ENCODE assay signal across 13 cellular contexts in genomic region chr2:46074501-46074900, GRCh38.
DNase-seq lines count a peak whose midpoint lies in the region; ATAC-seq, FAIRE-seq and TF ChIP-seq lines count a peak whose summit lies in the region.
"Had no signal": no experiment of that assay in that cellular context is flagged by ENCODE, and none has a peak within 500 bp of the region (broad histone marks: within the 10 kb centered on the region; RNA-seq: fewer than 3 reads in every experiment).

No MANE protein-coding gene starts in this region.

- ATAC-seq in K562, result no peak
- ATAC-seq in GM21367 (IDR thresholded peaks at IDR 0.05; ENCODE audit: unreplicated experiment), result no peak

- H2BK12ac ChIP-seq in neuronal stem cell (ENCODE audit: low read length), result no peak overlapping the region

- no peak for TF ChIP-seq POLR2A in K562 (conservative IDR thresholded peaks at IDR 0.05)

- peak overlapping the region; percentile 22 for H3K27ac ChIP-seq in AG04450 (ENCODE audit: low read depth, low read length)
- no peak overlapping the region for H3K27ac ChIP-seq in K562 (ENCODE audit: extremely low read depth, low read depth, low read length)
- H3K27ac ChIP-seq in neuronal stem cell (replicated peaks; ENCODE audit: low read length), result no peak overlapping the region
- no peak overlapping the region for H3K27ac ChIP-seq in colonic mucosa

- H2AFZ ChIP-seq in K562 (ENCODE audit: low read depth, low read length) (no peak overlapping the region), neuronal stem cell (ENCODE audit: low read length) (no peak overlapping the region)

- H2AK5ac ChIP-seq in neuronal stem cell (ENCODE audit: low read depth, low read length), result no peak overlapping the region

- WGBS in K562 (ENCODE audit: insufficient coverage, low coverage, missing lambda C conversion rate), result 8% methylated on average over 4 of the region's 4 CpGs
- no CpG with 5 or more reads among the region's 4 CpGs for WGBS in neuronal stem cell (ENCODE audit: extremely low coverage in 2 of 2, insufficient read length in 2 of 2, insufficient replicate concordance in 1 of 2), 2 donors

- H3K79me2 ChIP-seq in K562 (ENCODE audit: control insufficient read depth, insufficient read depth, low read length), result no peaks in the 10 kb centered on the region

- H3K4me3 ChIP-seq in AG04450 (ENCODE audit: low read depth, low read length) (peak overlapping the region; percentile 5), K562 (no peak overlapping the region), neuronal stem cell (ENCODE audit: low read length in 2 of 2) (no peak overlapping the region), colonic mucosa (no peak overlapping the region)

- no peak overlapping the region for H4K91ac ChIP-seq in neuronal stem cell (ENCODE audit: low read depth, low read length, poor library complexity)

- CTCF ChIA-PET in AG04450 (lab: Charles Lee), result no interaction called here
- CTCF ChIA-PET in K562 (lab: Yijun Ruan, JAX; ENCODE audit: low intra/inter-chr PET ratio), result no interaction called here

- TF ChIP-seq RAD21 in K562 (CRISPR knock-in tag; conservative IDR thresholded peaks at IDR 0.05 in 1 of 2, IDR thresholded peaks at IDR 0.05 in 1 of 2), result no peak

- H3K14ac ChIP-seq in neuronal stem cell (ENCODE audit: low read length), result no peak overlapping the region

- H3K27me3 ChIP-seq in AG04450 (ENCODE audit: control insufficient read depth, insufficient read depth, low read length), result no peaks in the 10 kb centered on the region
- H3K27me3 ChIP-seq in K562 (ENCODE audit: control insufficient read depth in 2 of 2, insufficient read depth in 2 of 2, low read length in 2 of 2), result peaks cover 28 to 29% of the 10 kb centered on the region in 2 experiments
- H3K27me3 ChIP-seq in neuronal stem cell (ENCODE audit: control insufficient read depth in 3 of 3, insufficient read depth in 3 of 3, low read depth in 1 of 3, low read length in 3 of 3), result no peaks in the 10 kb centered on the region
- H3K27me3 ChIP-seq in colonic mucosa, result no peaks in the 10 kb centered on the region

- no peak overlapping the region for H4K8ac ChIP-seq in neuronal stem cell (ENCODE audit: low read depth, low read length)

- in situ Hi-C loops in K562 (cut with MboI), result no loop called here

- H3K4me2 ChIP-seq in K562 (ENCODE audit: insufficient read depth, low read length) (no peak overlapping the region), neuronal stem cell (ENCODE audit: insufficient read depth, low read length, poor library complexity, severe bottlenecking) (no peak overlapping the region)

- H3K4ac ChIP-seq in neuronal stem cell (ENCODE audit: low read length), result no peak overlapping the region

- no peak for DNase-seq in AG04450 (ENCODE audit: low read depth, low spot score)
- no peak for DNase-seq in HFFc6
- DNase-seq in K562 (ENCODE audit: extremely low read depth in 1 of 4, low spot score in 3 of 4), result no peak
- DNase-seq in neuronal stem cell (ENCODE audit: low spot score), result no peak
- DNase-seq in NCI-H1105 (lab: John Stamatoyannopoulos, UW), result no peak
- no peak for DNase-seq in colonic mucosa
- DNase-seq: activated CD4-positive, alpha-beta T cell treated with anti-CD3 and anti-CD28 coated beads, Interleukin-2, amount 50 U/mL, for 1 hour; activated naive CD4-positive, alpha-beta T cell treated with anti-CD3 and anti-CD28 coated beads for 36 hours; activated T-cell treated with anti-CD3 and anti-CD28 coated beads, Interleukin-2, amount 50 U/mL, for 1 hour; anterior cingulate cortex; effector CD8-positive, alpha-beta T cell; NCI-H748 treated with DMSO at 0.1 percent for 48 hours had no signal

- POLR2A ChIA-PET in AG04450 (lab: Yijun Ruan, JAX), result interaction anchor here (0.7 kb wide), 1 partner anchor 908 kb away, joined by 4 read pairs; no protein-coding TSS in a partner anchor
- POLR2A ChIA-PET in K562 (lab: Yijun Ruan, JAX), result interaction anchor here (0.8 kb wide), 1 partner anchor 28 kb away, joined by 3 read pairs; no protein-coding TSS in a partner anchor

- no TSS peak for BruUV-seq in K562 (replicated peaks; lab: Mats Ljungman, UMichigan)

- no peaks in the 10 kb centered on the region; the same call in 1 of the 2 replicates for H3K27me3 Mint-ChIP-seq in HFFc6 (ENCODE audit: insufficient read depth)

- no peaks in the 10 kb centered on the region; the same call in 1 of the 2 replicates for H3K9me3 ChIP-seq in AG04450 (ENCODE audit: control insufficient read depth, insufficient read depth, low read length)
- H3K9me3 ChIP-seq in K562 (replicated peaks; ENCODE audit: control insufficient read depth, insufficient read depth, low read depth, low read length), result no peaks in the 10 kb centered on the region
- no peaks in the 10 kb centered on the region for H3K9me3 ChIP-seq in neuronal stem cell (replicated peaks in 1 of 2; ENCODE audit: control insufficient read depth in 2 of 2, insufficient read depth in 1 of 2, low read depth in 1 of 2, low read length in 2 of 2)
- no peaks in the 10 kb centered on the region for H3K9me3 ChIP-seq in colonic mucosa

- no peak overlapping the region for H2BK5ac ChIP-seq in neuronal stem cell (ENCODE audit: low read length)

- no peak overlapping the region for H2BK15ac ChIP-seq in neuronal stem cell (ENCODE audit: low read length)

- H3K4me1 Mint-ChIP-seq in HFFc6 (ENCODE audit: low read depth), result peaks cover 86% of the 10 kb centered on the region

- peak overlapping the region; percentile 83 for H3K4me3 Mint-ChIP-seq in HFFc6
- H3K4me3 Mint-ChIP-seq: activated naive CD4-positive, alpha-beta T cell treated with anti-CD3 and anti-CD28 coated beads for 36 hours had no signal

- H3K4me1 ChIP-seq in K562 (replicated peaks in 1 of 2; ENCODE audit: control insufficient read depth in 2 of 2, insufficient read depth in 2 of 2, low read length in 2 of 2), result no peaks in the 10 kb centered on the region
- H3K4me1 ChIP-seq in neuronal stem cell (ENCODE audit: control insufficient read depth in 2 of 2, insufficient read depth in 1 of 2, low read depth in 1 of 2, low read length in 2 of 2), result peaks cover 0 to 12% of the 10 kb centered on the region in 2 donors
- no peaks in the 10 kb centered on the region for H3K4me1 ChIP-seq in colonic mucosa

- no peaks in the 10 kb centered on the region for H3K9me3 Mint-ChIP-seq in HFFc6
- H3K9me3 Mint-ChIP-seq: activated naive CD4-positive, alpha-beta T cell treated with anti-CD3 and anti-CD28 coated beads for 36 hours had no signal

- H3K36me3 ChIP-seq in K562 (ENCODE audit: control insufficient read depth, insufficient read depth, low read length) (no peaks in the 10 kb centered on the region), neuronal stem cell (replicated peaks in 1 of 2; ENCODE audit: control insufficient read depth in 2 of 2, insufficient read depth in 2 of 2, low read length in 2 of 2) (no peaks in the 10 kb centered on the region), colonic mucosa (no peaks in the 10 kb centered on the region)

- TF ChIP-seq CTCF in AG04450 (IDR thresholded peaks at IDR 0.05; ENCODE audit: low read depth, low read length) (no peak), HFFc6 (IDR thresholded peaks at IDR 0.05) (no peak), K562 (IDR thresholded peaks at IDR 0.05 in 2 of 3, conservative IDR thresholded peaks at IDR 0.05 in 1 of 3; ENCODE audit: insufficient read depth in 2 of 3, low read depth in 1 of 3, low read length in 3 of 3) (no peak), colonic mucosa (IDR thresholded peaks at IDR 0.05) (no peak)

- H3K23ac ChIP-seq in neuronal stem cell (ENCODE audit: low read depth, low read length, poor library complexity), result no peak overlapping the region

- H3K36me3 Mint-ChIP-seq in HFFc6 (ENCODE audit: low read depth), result peaks cover 25% of the 10 kb centered on the region

- no peaks in the 10 kb centered on the region; the same call in 1 of the 2 replicates for H4K20me1 ChIP-seq in K562 (replicated peaks; ENCODE audit: control insufficient read depth, insufficient read depth, low read length)

- TF ChIP-seq EP300 in K562 (IDR thresholded peaks at IDR 0.05; ENCODE audit: low read length), result no peak

- H2BK120ac ChIP-seq in neuronal stem cell (ENCODE audit: low read depth, low read length), result no peak overlapping the region

- peak overlapping the region; percentile 98 for H3K27ac Mint-ChIP-seq in HFFc6
- H3K27ac Mint-ChIP-seq: activated naive CD4-positive, alpha-beta T cell treated with anti-CD3 and anti-CD28 coated beads for 36 hours had no signal

- no peaks in the 10 kb centered on the region for H3K79me1 ChIP-seq in neuronal stem cell (ENCODE audit: low read depth, low read length)

- H3K18ac ChIP-seq in neuronal stem cell (ENCODE audit: low read length), result no peak overlapping the region

- H3K9ac ChIP-seq in K562 (ENCODE audit: insufficient read depth in 1 of 2, low read depth in 2 of 2, low read length in 2 of 2) (no peak overlapping the region), neuronal stem cell (ENCODE audit: low read depth, low read length, poor library complexity) (peak overlapping the region; percentile 53), colonic mucosa (ENCODE audit: low read depth in 2 of 2, low read length in 2 of 2) (no peak overlapping the region)

- H3K9me1 ChIP-seq in K562 (ENCODE audit: control insufficient read depth, insufficient read depth, low read length), result no peaks in the 10 kb centered on the region

- FAIRE-seq in K562 (lab: Jason Lieb, UNC), result no peak

- intact Hi-C loops in K562 (cut with micrococcal nuclease) (no loop called here), colonic mucosa (cut with DNase I) (no loop called here)

TF ChIP-seq in K562, 482 proteins besides CTCF, POLR2A, EP300 and RAD21:
- TF ChIP-seq L3MBTL2 (IDR thresholded peaks at IDR 0.05), result peak; percentile 39; the same call in 1 of the 2 replicates
- no peak for TF ChIP-seq ZNF644 (tag; IDR thresholded peaks at IDR 0.05; ENCODE audit: low read depth)
